In genomic region chr5:9363026-9363793, GRCh38 we compare ENCODE assay signal across 13 cellular contexts.
DNase-seq lines count a peak whose midpoint lies in the region; ATAC-seq, FAIRE-seq and TF ChIP-seq lines count a peak whose summit lies in the region.
"Had no signal": no experiment of that assay in that cellular context is flagged by ENCODE, and none has a peak within 500 bp of the region (broad histone marks: within the 10 kb centered on the region; RNA-seq: fewer than 3 reads in every experiment).

No MANE protein-coding gene starts in this region.

- no peak overlapping the region for H2AFZ ChIP-seq in astrocyte (ENCODE audit: low read depth, low read length)

- no peaks in the 10 kb centered on the region for H3K79me2 ChIP-seq in astrocyte (ENCODE audit: insufficient read depth, low read length)

- H3K4me1 Mint-ChIP-seq in astrocyte (ENCODE audit: low read depth, unreplicated experiment): peaks cover 32% of the 10 kb centered on the region

- FAIRE-seq in astrocyte (lab: Jason Lieb, UNC): no peak

- no peaks in the 10 kb centered on the region for H3K27me3 Mint-ChIP-seq in astrocyte (ENCODE audit: low read depth, unreplicated experiment)
- H3K27me3 Mint-ChIP-seq: activated T-cell treated with anti-CD3 and anti-CD28 coated beads, Interleukin-2, amount 50 U/mL, for 24 hours had no signal

- peak; percentile 42 for ATAC-seq in GM19467 (IDR thresholded peaks at IDR 0.05; ENCODE audit: unreplicated experiment)
- peak; percentile 58 for ATAC-seq in HG03095 (IDR thresholded peaks at IDR 0.05; ENCODE audit: unreplicated experiment)
- ATAC-seq in left lobe of liver: no peak
- ATAC-seq: CD8-positive, alpha-beta T cell had no signal

- no peaks in the 10 kb centered on the region for H3K9me3 ChIP-seq in astrocyte (ENCODE audit: insufficient read depth, low read depth, low read length)
- H3K9me3 ChIP-seq: stomach had no signal

- no peaks in the 10 kb centered on the region for H3K27me3 ChIP-seq in astrocyte (ENCODE audit: insufficient read depth, low read length)
- H3K27me3 ChIP-seq: stomach had no signal

- H3K4me3 ChIP-seq in GM12864 (ENCODE audit: low read depth, low read length) (no peak overlapping the region; the same call in 1 of the 2 replicates), astrocyte (ENCODE audit: insufficient read depth, low read depth, low read length) (no peak overlapping the region)
- H3K4me3 ChIP-seq: skin epidermis, stomach had no signal

- DNase-seq in GM12864 (ENCODE audit: low read depth) (peak; percentile 55), astrocyte (ENCODE audit: low read depth) (no peak), amniotic stem cell (lab: John Stamatoyannopoulos, UW) (no peak), left lobe of liver (ENCODE audit: low spot score) (no peak), activated gamma-delta T cell (lab: John Stamatoyannopoulos, UW) (no peak), DMS153 treated with DMSO at 0.1 percent for 48 hours (lab: John Stamatoyannopoulos, UW; ENCODE audit: unreplicated experiment) (no peak)
- DNase-seq: activated T-cell treated with anti-CD3 and anti-CD28 coated beads, Interleukin-2, amount 50 U/mL, for 24 hours; CD8-positive, alpha-beta T cell; NCI-H1092; stomach had no signal

- no peaks in the 10 kb centered on the region for H4K20me1 ChIP-seq in astrocyte (ENCODE audit: insufficient read depth, low read length)

- no peak overlapping the region for H3K9ac ChIP-seq in astrocyte (ENCODE audit: low read length)

- peaks cover 2% of the 10 kb centered on the region for H3K9me3 Mint-ChIP-seq in astrocyte (ENCODE audit: unreplicated experiment)

- H3K4me1 ChIP-seq in astrocyte (ENCODE audit: insufficient read depth, low read length): peaks cover 18% of the 10 kb centered on the region
- H3K4me1 ChIP-seq: stomach had no signal

- no peak overlapping the region for H3K27ac Mint-ChIP-seq in astrocyte (ENCODE audit: unreplicated experiment)
- H3K27ac Mint-ChIP-seq: activated T-cell treated with anti-CD3 and anti-CD28 coated beads, Interleukin-2, amount 50 U/mL, for 24 hours; CD8-positive, alpha-beta T cell had no signal

- peaks cover 3% of the 10 kb centered on the region for H3K36me3 Mint-ChIP-seq in astrocyte (ENCODE audit: low read depth, unreplicated experiment)
- H3K36me3 Mint-ChIP-seq: CD8-positive, alpha-beta T cell had no signal

- no peak for TF ChIP-seq CTCF in GM12864 (IDR thresholded peaks at IDR 0.05; ENCODE audit: low read depth, low read length, missing control alignments)
- no peak for TF ChIP-seq CTCF in astrocyte (IDR thresholded peaks at IDR 0.05; ENCODE audit: insufficient read depth, low read depth, low read length)

- no peak overlapping the region for H3K27ac ChIP-seq in astrocyte (ENCODE audit: low read depth, low read length)
- H3K27ac ChIP-seq: skin epidermis, stomach had no signal

- H3K4me3 Mint-ChIP-seq in astrocyte (ENCODE audit: unreplicated experiment): no peak overlapping the region
- H3K4me3 Mint-ChIP-seq: activated T-cell treated with anti-CD3 and anti-CD28 coated beads, Interleukin-2, amount 50 U/mL, for 24 hours; CD8-positive, alpha-beta T cell had no signal

- no peaks in the 10 kb centered on the region for H3K36me3 ChIP-seq in astrocyte (ENCODE audit: insufficient read depth, low read length)
- H3K36me3 ChIP-seq: stomach had no signal

- peak overlapping the region; percentile 9 for H3K4me2 ChIP-seq in astrocyte (ENCODE audit: low read length)
